Comparison of ENCODE assay signal across 1 cellular context in the genomic region with DNA sequence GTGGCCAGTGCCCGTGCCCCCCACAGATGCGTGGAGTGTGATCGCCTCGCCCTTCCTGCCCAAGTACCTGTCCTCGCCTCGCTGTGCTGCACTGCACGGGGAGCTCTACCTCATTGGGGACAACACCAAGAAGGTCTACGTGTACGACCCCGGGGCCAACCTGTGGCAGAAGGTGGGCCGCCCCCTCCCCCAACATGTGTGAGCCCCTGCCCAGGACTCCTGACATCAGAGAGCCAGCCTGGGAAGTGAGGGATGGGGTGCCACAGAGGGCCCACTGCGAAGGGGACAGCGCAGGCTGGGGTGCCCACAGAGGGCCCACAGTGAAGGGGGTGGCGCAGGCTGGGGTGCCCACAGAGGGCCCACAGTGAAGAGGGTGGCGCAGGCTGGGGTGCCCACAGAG.
TF ChIP-seq lines count a peak whose summit lies in the region.

No MANE protein-coding gene starts in this region.

TF ChIP-seq in H1, 55 proteins besides CTCF, POLR2A, EP300 and RAD21:
- no peak for TF ChIP-seq KDM4A (IDR thresholded peaks at IDR 0.05; ENCODE audit: low read depth, low read length, severe bottlenecking)
- TF ChIP-seq CBX8 (IDR thresholded peaks at IDR 0.05; ENCODE audit: borderline replicate concordance, low read depth, low read length), result no peak
- TF ChIP-seq, protein P1, sequence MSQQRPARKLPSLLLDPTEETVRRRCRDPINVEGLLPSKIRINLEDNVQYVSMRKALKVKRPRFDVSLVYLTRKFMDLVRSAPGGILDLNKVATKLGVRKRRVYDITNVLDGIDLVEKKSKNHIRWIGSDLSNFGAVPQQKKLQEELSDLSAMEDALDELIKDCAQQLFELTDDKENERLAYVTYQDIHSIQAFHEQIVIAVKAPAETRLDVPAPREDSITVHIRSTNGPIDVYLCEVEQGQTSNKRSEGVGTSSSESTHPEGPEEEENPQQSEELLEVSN (IDR thresholded peaks at IDR 0.05), result no peak
- no peak for TF ChIP-seq TBP (IDR thresholded peaks at IDR 0.05; ENCODE audit: low read depth, low read length)
- TF ChIP-seq, protein P2, sequence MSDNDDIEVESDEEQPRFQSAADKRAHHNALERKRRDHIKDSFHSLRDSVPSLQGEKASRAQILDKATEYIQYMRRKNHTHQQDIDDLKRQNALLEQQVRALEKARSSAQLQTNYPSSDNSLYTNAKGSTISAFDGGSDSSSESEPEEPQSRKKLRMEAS (IDR thresholded peaks at IDR 0.05), result no peak
- TF ChIP-seq POU5F1 (IDR thresholded peaks at IDR 0.05; ENCODE audit: low read depth, low read length), result no peak
- TF ChIP-seq NRF1 (IDR thresholded peaks at IDR 0.05; ENCODE audit: low read depth, low read length), result no peak
- TF ChIP-seq SIN3A (conservative IDR thresholded peaks at IDR 0.05 in 1 of 2, IDR thresholded peaks at IDR 0.05 in 1 of 2; ENCODE audit: low read depth in 1 of 2, low read length in 2 of 2), result no peak
- TF ChIP-seq MAFK (IDR thresholded peaks at IDR 0.05; ENCODE audit: low read depth, low read length), result no peak
- no peak for TF ChIP-seq RFX5 (IDR thresholded peaks at IDR 0.05; ENCODE audit: borderline replicate concordance, low read depth, low read length)
- TF ChIP-seq KDM5A (IDR thresholded peaks at IDR 0.05; ENCODE audit: low read length), result no peak
- TF ChIP-seq CHD2 (IDR thresholded peaks at IDR 0.05; ENCODE audit: low read length), result no peak
- no peak for TF ChIP-seq FOSL1 (IDR thresholded peaks at IDR 0.05; ENCODE audit: insufficient read depth, low read depth, low read length)
- TF ChIP-seq SIX5 (IDR thresholded peaks at IDR 0.05; ENCODE audit: low read depth, low read length), result no peak
TF ChIP-seq in H1: peak in this region for 0.
